In the genomic region with DNA sequence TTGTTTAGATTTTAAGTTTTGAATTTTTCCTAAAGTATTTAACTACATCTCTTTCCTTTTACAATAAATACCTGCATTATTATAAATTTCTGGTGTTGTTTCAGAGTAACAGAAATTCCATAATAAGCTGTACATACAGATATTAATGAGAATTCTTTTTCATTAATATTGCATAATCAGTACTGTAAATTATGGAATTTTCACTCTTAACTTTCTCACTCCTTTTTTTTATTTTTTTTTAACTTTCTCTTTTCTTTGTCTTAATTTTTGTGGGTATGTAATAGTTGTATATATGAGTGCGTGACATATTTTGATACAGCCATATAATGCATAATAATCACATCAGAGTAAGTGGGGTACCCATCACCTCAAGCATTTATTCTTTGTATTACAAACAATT, we compare ENCODE assay signal across 20 cellular contexts.
DNase-seq lines count a peak whose midpoint lies in the region; ATAC-seq and TF ChIP-seq lines count a peak whose summit lies in the region.
"Had no signal": no experiment of that assay in that cellular context is flagged by ENCODE, and none has a peak within 500 bp of the region (broad histone marks: within the 10 kb centered on the region; RNA-seq: fewer than 3 reads in every experiment).

No MANE protein-coding gene starts in this region.

- CTCF ChIA-PET in HEK293 (lab: Yijun Ruan, JAX), result interaction anchor here (0.6 kb wide), 1 partner anchor 7 kb away, joined by 3 read pairs; no protein-coding TSS in a partner anchor

- H3K4me3 ChIP-seq in HEK293 (ENCODE audit: low read depth, low read length) (no peak overlapping the region), parathyroid adenoma (ENCODE audit: low read depth, low read length) (no peak overlapping the region), thyroid gland (replicated peaks in 1 of 3) (no peak overlapping the region)
- H3K4me3 ChIP-seq: GM23338, HAP-1 had no signal

- H3K36me3 Mint-ChIP-seq in central memory CD8-positive, alpha-beta T cell (ENCODE audit: insufficient read depth), result peaks cover 30% of the 10 kb centered on the region

- H3K27me3 Mint-ChIP-seq in central memory CD8-positive, alpha-beta T cell, result no peaks in the 10 kb centered on the region
- H3K27me3 Mint-ChIP-seq: CD8-positive, alpha-beta memory T cell had no signal

- POLR2A ChIA-PET in HEK293 (lab: Yijun Ruan, JAX), result no interaction called here

- no peaks in the 10 kb centered on the region for H3K27me3 ChIP-seq in parathyroid adenoma (ENCODE audit: control insufficient read depth, insufficient read depth, low read length)
- H3K27me3 ChIP-seq in thyroid gland, result no peaks in the 10 kb centered on the region

- peaks cover 11% of the 10 kb centered on the region for H3K4me1 Mint-ChIP-seq in central memory CD8-positive, alpha-beta T cell

- H3K9me3 ChIP-seq in HEK293 (ENCODE audit: control insufficient read depth, insufficient read depth, low read depth, low read length) (no peaks in the 10 kb centered on the region), parathyroid adenoma (ENCODE audit: control insufficient read depth, low read length) (no peaks in the 10 kb centered on the region), thyroid gland (no peaks in the 10 kb centered on the region)
- H3K9me3 ChIP-seq: HAP-1 had no signal

- ATAC-seq in central memory CD8-positive, alpha-beta T cell (replicated peaks; ENCODE audit: extremely low read depth, poor library complexity, severe bottlenecking), result no peak
- ATAC-seq: GM23338, Panc1 had no signal

- no peak overlapping the region for H3K9ac ChIP-seq in parathyroid adenoma
- H3K9ac ChIP-seq: KMS-11 had no signal

- H3K4me3 Mint-ChIP-seq in central memory CD8-positive, alpha-beta T cell, result no peak overlapping the region
- H3K4me3 Mint-ChIP-seq: CD8-positive, alpha-beta memory T cell; GM23338 had no signal

- H3K9me3 Mint-ChIP-seq in central memory CD8-positive, alpha-beta T cell, result no peaks in the 10 kb centered on the region
- H3K9me3 Mint-ChIP-seq: CD8-positive, alpha-beta memory T cell; GM23338 had no signal

- H2AFZ ChIP-seq in parathyroid adenoma, result no peak overlapping the region
- H2AFZ ChIP-seq: GM23338 had no signal

- 92 to 100% methylated on average over 1 of the region's 1 CpG for WGBS in thyroid gland, 2 donors

- no peak for DNase-seq in central memory CD8-positive, alpha-beta T cell (ENCODE audit: low spot score in 2 of 2)
- no peak for DNase-seq in thyroid gland
- no peak for DNase-seq in stimulated activated CD4-positive, alpha-beta T cell treated with anti-CD3 and anti-CD28 coated beads, Interleukin-2, amount 100 ng/mL, for 24 hours
- DNase-seq in NCI-H1092 (lab: John Stamatoyannopoulos, UW), result no peak
- no peak for DNase-seq in NCI-H1105 (lab: John Stamatoyannopoulos, UW)
- DNase-seq: Calu3; CD8-positive, alpha-beta memory T cell; DMS153; NCI-H1105 treated with DMSO at 0.1 percent for 48 hours; NCI-H2029 treated with DMSO at 0.1 percent for 48 hours; NCI-H2171; NCI-H524 treated with DMSO at 0.1 percent for 48 hours; NCI-H82 had no signal

- no peaks in the 10 kb centered on the region; the same call in 1 of the 2 replicates for H3K4me1 ChIP-seq in HEK293 (ENCODE audit: control insufficient read depth, insufficient read depth, low read length)
- peaks cover 5% of the 10 kb centered on the region for H3K4me1 ChIP-seq in parathyroid adenoma
- peaks cover 30 to 55% of the 10 kb centered on the region in 2 donors for H3K4me1 ChIP-seq in thyroid gland
- H3K4me1 ChIP-seq: HAP-1 had no signal

- H3K36me3 ChIP-seq in HEK293 (ENCODE audit: control insufficient read depth in 2 of 2, insufficient read depth in 1 of 2, low read length in 2 of 2), result peaks cover 0 to 36% of the 10 kb centered on the region in 2 experiments; a peak in 1 of 3 replicates
- no peaks in the 10 kb centered on the region for H3K36me3 ChIP-seq in parathyroid adenoma (ENCODE audit: control insufficient read depth, insufficient read depth, low read length)
- H3K36me3 ChIP-seq in thyroid gland, result peaks cover 14 to 29% of the 10 kb centered on the region in 2 donors

- peaks cover 3% of the 10 kb centered on the region for H3K79me2 ChIP-seq in parathyroid adenoma

- H3K27ac ChIP-seq in HEK293 (ENCODE audit: extremely low read depth, low read depth, low read length) (no peak overlapping the region), parathyroid adenoma (peak overlapping the region; percentile 77), thyroid gland (peak overlapping the region; percentile 81 to 86 (median 82))
- H3K27ac ChIP-seq: C4-2B, KMS-11 had no signal

- TF ChIP-seq POLR2A in thyroid gland (IDR thresholded peaks at IDR 0.05), result no peak

- no peak overlapping the region for H3K4me2 ChIP-seq in parathyroid adenoma (ENCODE audit: low read length)
- H3K4me2 ChIP-seq: GM23338, KMS-11 had no signal

- TF ChIP-seq CTCF in HEK293 (tag by site-specific recombination; IDR thresholded peaks at IDR 0.05) (no peak), parathyroid adenoma (IDR thresholded peaks at IDR 0.05) (no peak), thyroid gland (IDR thresholded peaks at IDR 0.05) (no peak)

- peak overlapping the region; percentile 5 for H3K27ac Mint-ChIP-seq in central memory CD8-positive, alpha-beta T cell (ENCODE audit: low read depth)
- H3K27ac Mint-ChIP-seq: GM23338 had no signal

- intact Hi-C loops in thyroid gland (cut with DNase I), result no loop called here

TF ChIP-seq in HEK293, 187 proteins besides CTCF, POLR2A, EP300 and RAD21:
- TF ChIP-seq KLF9 (tag by site-specific recombination; IDR thresholded peaks at IDR 0.05; ENCODE audit: low read depth) (no peak), ZSCAN30 (tag by site-specific recombination; IDR thresholded peaks at IDR 0.05) (no peak), ZNF544 (tag by site-specific recombination; IDR thresholded peaks at IDR 0.05) (no peak), HOXD13 (CRISPR knock-in tag; IDR thresholded peaks at IDR 0.05; ENCODE audit: borderline replicate concordance) (no peak), PRDM1 (tag by site-specific recombination; IDR thresholded peaks at IDR 0.05) (peak; percentile 85)
